1 cellular context compared by ENCODE assay signal in genomic region chr17:59152925-59153324, GRCh38.
TF ChIP-seq lines count a peak whose summit lies in the region.

No MANE protein-coding gene starts in this region.

TF ChIP-seq in A549, 52 proteins besides CTCF, POLR2A, EP300 and RAD21 (continued from another document):
- no peak for TF ChIP-seq HMGXB4 (CRISPR knock-in tag; IDR thresholded peaks at IDR 0.05; ENCODE audit: borderline replicate concordance)
- no peak for TF ChIP-seq ZSCAN20 (CRISPR knock-in tag; IDR thresholded peaks at IDR 0.05)
- no peak for TF ChIP-seq MAFK (IDR thresholded peaks at IDR 0.05; ENCODE audit: partially characterized antibody)
- TF ChIP-seq FOXS1 (CRISPR knock-in tag; IDR thresholded peaks at IDR 0.05) = no peak
- TF ChIP-seq KDM5A (IDR thresholded peaks at IDR 0.05) = no peak
- TF ChIP-seq TP53 (CRISPR knock-in tag; IDR thresholded peaks at IDR 0.05) = no peak
- no peak for TF ChIP-seq CHD2 (IDR thresholded peaks at IDR 0.05; ENCODE audit: low read length, partially characterized antibody)
- TF ChIP-seq RNF2 (IDR thresholded peaks at IDR 0.05; ENCODE audit: borderline replicate concordance, low read depth) = no peak
- no peak for TF ChIP-seq MAX (IDR thresholded peaks at IDR 0.05)
- no peak for TF ChIP-seq REST (IDR thresholded peaks at IDR 0.05)
- no peak for TF ChIP-seq PHF8 (IDR thresholded peaks at IDR 0.05; ENCODE audit: borderline replicate concordance, low read depth)
- no peak for TF ChIP-seq ESRRA (IDR thresholded peaks at IDR 0.05; ENCODE audit: borderline replicate concordance, low read length)
- no peak for TF ChIP-seq EHF (CRISPR knock-in tag; IDR thresholded peaks at IDR 0.05)
- no peak for TF ChIP-seq RARB (CRISPR knock-in tag; IDR thresholded peaks at IDR 0.05)
- TF ChIP-seq SMC3 (IDR thresholded peaks at IDR 0.05) = no peak
- no peak for TF ChIP-seq USF2 (IDR thresholded peaks at IDR 0.05)
- TF ChIP-seq ZNF302 (CRISPR knock-in tag; IDR thresholded peaks at IDR 0.05) = no peak
- no peak for TF ChIP-seq RCOR1 (IDR thresholded peaks at IDR 0.05; ENCODE audit: low read depth, low read length)
